ENCODE assay signal across 1 cellular context in the genomic region with DNA sequence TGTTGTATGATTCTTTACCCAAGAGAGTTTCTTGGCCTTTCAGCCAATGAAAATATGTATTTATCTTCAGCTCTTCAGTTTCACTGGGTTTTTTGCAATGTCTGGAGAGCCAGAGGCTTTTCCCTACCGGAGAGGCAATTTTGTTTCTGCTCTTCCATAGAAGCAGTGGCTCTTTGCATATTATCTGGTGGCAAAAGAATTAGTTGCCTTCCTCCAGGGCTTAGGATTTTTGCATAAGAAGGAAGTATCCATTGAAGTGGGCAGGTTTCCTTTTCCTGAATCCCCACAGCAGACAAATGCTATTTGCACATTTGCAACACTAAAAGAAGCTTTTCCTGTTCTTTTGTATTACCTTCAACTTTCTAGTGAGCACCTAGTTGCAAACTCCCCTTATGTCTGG.
TF ChIP-seq lines count a peak whose summit lies in the region.

No MANE protein-coding gene starts in this region.

TF ChIP-seq in H1, 55 proteins besides CTCF, POLR2A, EP300 and RAD21 (continued from another document):
- TF ChIP-seq CHD7 (IDR thresholded peaks at IDR 0.05; ENCODE audit: insufficient replicate concordance, low read length): peak; percentile 86
- TF ChIP-seq FOSL1 (IDR thresholded peaks at IDR 0.05; ENCODE audit: insufficient read depth, low read depth, low read length): no peak
- no peak for TF ChIP-seq MAFK (IDR thresholded peaks at IDR 0.05; ENCODE audit: low read depth, low read length)
- TF ChIP-seq ZNF274 (IDR thresholded peaks at IDR 0.05; ENCODE audit: borderline replicate concordance, extremely low read depth, low read length): no peak
- no peak for TF ChIP-seq BACH1 (IDR thresholded peaks at IDR 0.05; ENCODE audit: low read length)
- TF ChIP-seq SUZ12 (IDR thresholded peaks at IDR 0.05; ENCODE audit: low read length): no peak
- TF ChIP-seq HDAC6 (IDR thresholded peaks at IDR 0.05; ENCODE audit: low read depth, low read length): no peak
- no peak for TF ChIP-seq ATF3 (IDR thresholded peaks at IDR 0.05; ENCODE audit: insufficient read depth, low read depth, low read length)
- no peak for TF ChIP-seq KDM5A (IDR thresholded peaks at IDR 0.05; ENCODE audit: low read length)
- TF ChIP-seq NRF1 (IDR thresholded peaks at IDR 0.05; ENCODE audit: low read depth, low read length): no peak
- no peak for TF ChIP-seq RBBP5 (IDR thresholded peaks at IDR 0.05; ENCODE audit: borderline replicate concordance, low read depth, low read length)
- TF ChIP-seq, protein P1, sequence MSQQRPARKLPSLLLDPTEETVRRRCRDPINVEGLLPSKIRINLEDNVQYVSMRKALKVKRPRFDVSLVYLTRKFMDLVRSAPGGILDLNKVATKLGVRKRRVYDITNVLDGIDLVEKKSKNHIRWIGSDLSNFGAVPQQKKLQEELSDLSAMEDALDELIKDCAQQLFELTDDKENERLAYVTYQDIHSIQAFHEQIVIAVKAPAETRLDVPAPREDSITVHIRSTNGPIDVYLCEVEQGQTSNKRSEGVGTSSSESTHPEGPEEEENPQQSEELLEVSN (IDR thresholded peaks at IDR 0.05): no peak
- TF ChIP-seq SP1 (IDR thresholded peaks at IDR 0.05; ENCODE audit: low read depth, low read length): peak; percentile 70; the same call in 1 of the 2 replicates
- TF ChIP-seq BCL11A (IDR thresholded peaks at IDR 0.05; ENCODE audit: low read depth in 2 of 2, low read length in 2 of 2): no peak
- TF ChIP-seq SP4 (IDR thresholded peaks at IDR 0.05; ENCODE audit: low read length): no peak
- no peak for TF ChIP-seq GTF2F1 (IDR thresholded peaks at IDR 0.05; ENCODE audit: borderline replicate concordance, low read depth, low read length)
- no peak for TF ChIP-seq MAX (IDR thresholded peaks at IDR 0.05)
- peak in 1 of 2 experiments; percentile 99; a peak in 2 of 4 replicates for TF ChIP-seq HDAC2 (IDR thresholded peaks at IDR 0.05; ENCODE audit: borderline replicate concordance in 1 of 2, low read depth in 2 of 2, low read length in 2 of 2)
- no peak for TF ChIP-seq TAF7 (optimal IDR thresholded peaks at IDR 0.05; ENCODE audit: borderline replicate concordance, low read depth, low read length)
- TF ChIP-seq CREB1 (IDR thresholded peaks at IDR 0.05): no peak
- no peak for TF ChIP-seq SIX5 (IDR thresholded peaks at IDR 0.05; ENCODE audit: low read depth, low read length)
- TF ChIP-seq RFX5 (IDR thresholded peaks at IDR 0.05; ENCODE audit: borderline replicate concordance, low read depth, low read length): no peak
- TF ChIP-seq CBX5 (IDR thresholded peaks at IDR 0.05; ENCODE audit: low read depth, low read length): no peak
- TF ChIP-seq EZH2 (IDR thresholded peaks at IDR 0.05; ENCODE audit: low read depth, low read length, severe bottlenecking): no peak
- no peak for TF ChIP-seq JUND (IDR thresholded peaks at IDR 0.05; ENCODE audit: low read length)
- no peak for TF ChIP-seq KDM4A (IDR thresholded peaks at IDR 0.05; ENCODE audit: low read depth, low read length, severe bottlenecking)
- TF ChIP-seq PHF8 (conservative IDR thresholded peaks at IDR 0.05; ENCODE audit: low read depth, low read length): no peak
- TF ChIP-seq TEAD4 (IDR thresholded peaks at IDR 0.05; ENCODE audit: low read depth, low read length): no peak
- no peak for TF ChIP-seq SAP30 (IDR thresholded peaks at IDR 0.05; ENCODE audit: insufficient read depth, insufficient replicate concordance, low read length)
- TF ChIP-seq NANOG (IDR thresholded peaks at IDR 0.05; ENCODE audit: insufficient read depth, low read depth, low read length, poor library complexity, severe bottlenecking): no peak
- no peak for TF ChIP-seq RXRA (IDR thresholded peaks at IDR 0.05; ENCODE audit: insufficient read depth, low read depth, low read length)
- TF ChIP-seq TBP (IDR thresholded peaks at IDR 0.05; ENCODE audit: low read depth, low read length): no peak
- TF ChIP-seq TCF12 (IDR thresholded peaks at IDR 0.05; ENCODE audit: low read depth, low read length): 0 out of 2 replicates have a peak, but pooled peaks have one; percentile 29
- no peak for TF ChIP-seq CBX8 (IDR thresholded peaks at IDR 0.05; ENCODE audit: borderline replicate concordance, low read depth, low read length)
- TF ChIP-seq, protein P2, sequence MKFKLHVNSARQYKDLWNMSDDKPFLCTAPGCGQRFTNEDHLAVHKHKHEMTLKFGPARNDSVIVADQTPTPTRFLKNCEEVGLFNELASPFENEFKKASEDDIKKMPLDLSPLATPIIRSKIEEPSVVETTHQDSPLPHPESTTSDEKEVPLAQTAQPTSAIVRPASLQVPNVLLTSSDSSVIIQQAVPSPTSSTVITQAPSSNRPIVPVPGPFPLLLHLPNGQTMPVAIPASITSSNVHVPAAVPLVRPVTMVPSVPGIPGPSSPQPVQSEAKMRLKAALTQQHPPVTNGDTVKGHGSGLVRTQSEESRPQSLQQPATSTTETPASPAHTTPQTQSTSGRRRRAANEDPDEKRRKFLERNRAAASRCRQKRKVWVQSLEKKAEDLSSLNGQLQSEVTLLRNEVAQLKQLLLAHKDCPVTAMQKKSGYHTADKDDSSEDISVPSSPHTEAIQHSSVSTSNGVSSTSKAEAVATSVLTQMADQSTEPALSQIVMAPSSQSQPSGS (IDR thresholded peaks at IDR 0.05; ENCODE audit: low read length): no peak
- TF ChIP-seq GABPA (IDR thresholded peaks at IDR 0.05; ENCODE audit: borderline replicate concordance, insufficient read depth, low read length): no peak
- no peak for TF ChIP-seq CHD2 (IDR thresholded peaks at IDR 0.05; ENCODE audit: low read length)
- no peak for TF ChIP-seq CEBPB (IDR thresholded peaks at IDR 0.05; ENCODE audit: low read depth, low read length)
- peak; percentile 78 for TF ChIP-seq EGR1 (IDR thresholded peaks at IDR 0.05; ENCODE audit: borderline replicate concordance, low read depth, low read length)
- no peak for TF ChIP-seq CHD1 (IDR thresholded peaks at IDR 0.05; ENCODE audit: low read depth, low read length)
- TF ChIP-seq POLR2AphosphoS5 (IDR thresholded peaks at IDR 0.05; ENCODE audit: low read depth, low read length): no peak
- no peak for TF ChIP-seq KDM1A (IDR thresholded peaks at IDR 0.05; ENCODE audit: borderline replicate concordance, low read length)
- no peak for TF ChIP-seq BRCA1 (IDR thresholded peaks at IDR 0.05; ENCODE audit: low read depth, low read length)
- TF ChIP-seq TAF1 (IDR thresholded peaks at IDR 0.05; ENCODE audit: low read depth, low read length): no peak
- TF ChIP-seq SIN3A (conservative IDR thresholded peaks at IDR 0.05 in 1 of 2, IDR thresholded peaks at IDR 0.05 in 1 of 2; ENCODE audit: low read depth in 1 of 2, low read length in 2 of 2): no peak
- 0 out of 2 replicates have a peak, but pooled peaks have one; percentile 36 for TF ChIP-seq YY1 (IDR thresholded peaks at IDR 0.05; ENCODE audit: low read depth, low read length)
- no peak for TF ChIP-seq SRF (IDR thresholded peaks at IDR 0.05; ENCODE audit: low read depth, low read length)
